28 cellular contexts compared by ENCODE assay signal in the genomic region with DNA sequence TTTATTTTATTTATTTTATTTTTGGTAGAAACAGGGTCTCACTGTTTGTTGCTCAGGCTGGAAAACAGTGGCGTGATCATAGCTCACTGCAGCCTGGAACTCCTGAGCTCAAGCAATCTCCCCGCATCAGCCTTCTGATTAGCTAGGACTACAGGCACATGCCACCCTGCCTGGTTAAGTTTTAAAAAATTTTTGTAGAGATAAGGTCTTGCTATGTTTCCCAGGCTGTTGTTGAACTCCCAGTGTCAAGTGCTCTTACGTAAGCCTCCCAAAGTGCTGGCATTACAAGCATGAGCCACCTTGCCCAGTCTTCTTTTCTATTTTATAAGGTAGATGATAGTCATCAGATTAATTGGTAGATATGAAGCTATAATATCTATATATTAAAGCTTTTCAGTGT.
"Had no signal": no experiment of that assay in that cellular context is flagged by ENCODE, and none has a peak within 500 bp of the region (broad histone marks: within the 10 kb centered on the region; RNA-seq: fewer than 3 reads in every experiment).

No MANE protein-coding gene starts in this region.

- H3K9me3 ChIP-seq: ascending aorta had no signal

- H3K4me1 ChIP-seq: ascending aorta had no signal

- H3K4me3 ChIP-seq: ascending aorta, cardiac muscle cell had no signal

- DNase-seq: activated B cell treated with CpG ODN at 0.5 μM for 24 hours; activated CD4-positive, alpha-beta memory T cell treated with anti-CD3 and anti-CD28 coated beads for 36 hours; activated CD4-positive, alpha-beta T cell treated with anti-CD3 and anti-CD28 coated beads for 4 hours; activated CD4-positive, alpha-beta T cell treated with anti-CD3 and anti-CD28 coated beads, Interleukin-2, amount 10 ng/mL, durations not matched to agents 24 days and 14 days; activated CD4-positive, alpha-beta T cell treated with anti-CD3 and anti-CD28 coated beads, Interleukin-2, amount 50 U/mL, for 1 hour; activated CD4-positive, alpha-beta T cell treated with anti-CD3 and anti-CD28 coated beads, Interleukin-2, amount 50 U/mL, for 4 hours; activated CD4-positive, CD25-positive, alpha-beta regulatory T cell treated with anti-CD3 and anti-CD28 coated beads, Interleukin-2, amount 50 U/mL, for 72 hours; activated CD8-positive, alpha-beta memory T cell treated with anti-CD3 and anti-CD28 coated beads, Interleukin-2, amount 50 U/mL, for 4 hours; activated CD8-positive, alpha-beta T cell treated with anti-CD3 and anti-CD28 coated beads for 36 hours; activated effector memory CD4-positive, alpha-beta T cell treated with anti-CD3 and anti-CD28 coated beads, Interleukin-2, amount 50 U/mL, for 16 hours; activated naive CD4-positive, alpha-beta T cell treated with anti-CD3 and anti-CD28 coated beads, Interleukin-2, amount 10 ng/mL, durations not matched to agents 7 days and 5 days; activated naive CD4-positive, alpha-beta T cell treated with Interleukin-2 at 50 U/mL for 16 hours; activated naive CD8-positive, alpha-beta T cell treated with anti-CD3 and anti-CD28 coated beads, Interleukin-2, amount 10 ng/mL, durations not matched to agents 7 days and 5 days; activated naive CD8-positive, alpha-beta T cell treated with anti-CD3 and anti-CD28 coated beads, Interleukin-2, amount 50 U/mL, for 24 hours; activated T-cell treated with anti-CD3 and anti-CD28 coated beads for 4 hours; activated T-cell treated with anti-CD3 and anti-CD28 coated beads, Interleukin-2, amount 50 U/mL, for 1 hour; activated T-cell treated with anti-CD3 and anti-CD28 coated beads, Interleukin-2, amount 50 U/mL, for 4 hours; activated T-cell treated with anti-CD3 and anti-CD28 coated beads, Interleukin-2, amount 50 U/mL, for 72 hours; amygdala; anterior cingulate cortex; caudate nucleus; cerebellar nuclear complex; T-helper 2 cell; T-helper 9 cell had no signal

- H3K27me3 ChIP-seq: ascending aorta, cardiac muscle cell had no signal

- ATAC-seq: activated CD8-positive, alpha-beta T cell treated with anti-CD3 and anti-CD28 coated beads for 36 hours; activated naive CD8-positive, alpha-beta T cell treated with anti-CD3 and anti-CD28 coated beads, Interleukin-2, amount 50 U/mL, for 24 hours; activated T-cell treated with anti-CD3 and anti-CD28 coated beads, Interleukin-2, amount 50 U/mL, for 4 hours; activated T-cell treated with anti-CD3 and anti-CD28 coated beads, Interleukin-2, amount 50 U/mL, for 72 hours; activated T-helper 17 cell treated with anti-CD3 and anti-CD28 coated beads, Interleukin-2, amount 50 U/mL, for 72 hours had no signal

- H3K36me3 ChIP-seq: ascending aorta, cardiac muscle cell had no signal

- H3K27ac ChIP-seq: ascending aorta, cardiac muscle cell, VCaP had no signal
